In the genomic region with DNA sequence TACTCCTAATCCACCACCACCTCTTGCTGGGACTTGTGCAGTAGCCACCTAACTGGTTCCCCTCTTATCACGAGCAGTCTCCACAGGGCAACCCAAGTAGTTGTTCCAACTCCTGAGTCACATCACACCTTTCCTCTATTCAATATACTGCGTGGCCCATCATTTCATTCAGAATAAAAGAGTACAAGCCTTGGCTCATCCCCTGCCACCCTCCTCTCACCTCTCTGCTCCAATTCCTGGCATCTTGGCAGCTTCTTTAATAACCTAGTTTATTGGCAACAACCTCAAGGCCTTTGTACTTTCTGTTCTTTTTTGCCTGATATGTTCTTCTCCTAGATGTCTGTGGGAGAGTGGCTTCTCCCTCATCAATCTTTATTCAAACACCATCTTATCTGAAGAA, we compare ENCODE assay signal across 28 cellular contexts.
"Had no signal": no experiment of that assay in that cellular context is flagged by ENCODE, and none has a peak within 500 bp of the region (broad histone marks: within the 10 kb centered on the region; RNA-seq: fewer than 3 reads in every experiment).

No MANE protein-coding gene starts in this region.

- H3K9me3 Mint-ChIP-seq: activated CD4-positive, alpha-beta memory T cell treated with anti-CD3 and anti-CD28 coated beads, Interleukin-2, amount 10 ng/mL, durations not matched to agents 7 days and 5 days; activated naive CD4-positive, alpha-beta T cell treated with anti-CD3 and anti-CD28 coated beads for 36 hours; activated T-helper 17 cell treated with anti-CD3 and anti-CD28 coated beads, Interleukin-2, amount 50 U/mL, for 72 hours; T-cell had no signal

- H3K27ac Mint-ChIP-seq: activated CD4-positive, alpha-beta memory T cell treated with anti-CD3 and anti-CD28 coated beads, Interleukin-2, amount 10 ng/mL, durations not matched to agents 7 days and 5 days; activated CD4-positive, alpha-beta T cell treated with anti-CD3 and anti-CD28 coated beads for 36 hours; activated naive CD4-positive, alpha-beta T cell treated with anti-CD3 and anti-CD28 coated beads for 36 hours; activated T-helper 17 cell treated with anti-CD3 and anti-CD28 coated beads, Interleukin-2, amount 50 U/mL, for 72 hours; T-cell had no signal

- H3K36me3 ChIP-seq: ascending aorta, cardiac muscle cell, WERI-Rb-1 had no signal

- H3K4me3 Mint-ChIP-seq: activated CD4-positive, alpha-beta memory T cell treated with anti-CD3 and anti-CD28 coated beads, Interleukin-2, amount 10 ng/mL, durations not matched to agents 7 days and 5 days; activated CD4-positive, alpha-beta T cell treated with anti-CD3 and anti-CD28 coated beads for 36 hours; activated naive CD4-positive, alpha-beta T cell treated with anti-CD3 and anti-CD28 coated beads for 36 hours; activated T-helper 17 cell treated with anti-CD3 and anti-CD28 coated beads, Interleukin-2, amount 50 U/mL, for 72 hours; T-cell had no signal

- H3K4me1 ChIP-seq: ascending aorta had no signal

- H3K4me3 ChIP-seq: ascending aorta, body of pancreas, cardiac muscle cell, K562 had no signal

- H3K9me3 ChIP-seq: ascending aorta, body of pancreas had no signal

- H3K36me3 Mint-ChIP-seq: T-cell had no signal

- H3K27me3 Mint-ChIP-seq: activated T-helper 17 cell treated with anti-CD3 and anti-CD28 coated beads, Interleukin-2, amount 50 U/mL, for 72 hours had no signal

- H3K27ac ChIP-seq: ascending aorta, body of pancreas, cardiac muscle cell, WERI-Rb-1 had no signal

- DNase-seq: activated CD4-positive, alpha-beta memory T cell treated with anti-CD3 and anti-CD28 coated beads, Interleukin-2, amount 10 ng/mL, durations not matched to agents 7 days and 5 days; activated CD4-positive, alpha-beta T cell treated with anti-CD3 and anti-CD28 coated beads for 36 hours; activated CD4-positive, alpha-beta T cell treated with anti-CD3 and anti-CD28 coated beads, Interleukin-2, amount 50 U/mL, for 1 hour; activated gamma-delta T cell; activated naive CD4-positive, alpha-beta T cell treated with anti-CD3 and anti-CD28 coated beads for 36 hours; activated T-cell treated with anti-CD3 and anti-CD28 coated beads for 4 hours; activated T-cell treated with anti-CD3 and anti-CD28 coated beads, Interleukin-2, amount 50 U/mL, for 48 hours; amniotic stem cell; body of pancreas; Kasumi-1; NCI-H1092; NCI-H1417; NCI-H2029; NCI-H2107; NCI-H2171 treated with DMSO at 0.1 percent for 48 hours; NCI-H345; NCI-H510A; NCI-H526 treated with DMSO at 0.1 percent for 48 hours; NCI-H82; SIG-M5; T-cell; T-helper 2 cell; T1000; WERI-Rb-1 had no signal

- H3K27me3 ChIP-seq: ascending aorta, body of pancreas, cardiac muscle cell had no signal

- H3K4me1 Mint-ChIP-seq: activated CD4-positive, alpha-beta memory T cell treated with anti-CD3 and anti-CD28 coated beads, Interleukin-2, amount 10 ng/mL, durations not matched to agents 7 days and 5 days; activated CD4-positive, alpha-beta T cell treated with anti-CD3 and anti-CD28 coated beads for 36 hours; activated T-helper 17 cell treated with anti-CD3 and anti-CD28 coated beads, Interleukin-2, amount 50 U/mL, for 72 hours; T-cell had no signal
